27 cellular contexts compared by ENCODE assay signal in the genomic region with DNA sequence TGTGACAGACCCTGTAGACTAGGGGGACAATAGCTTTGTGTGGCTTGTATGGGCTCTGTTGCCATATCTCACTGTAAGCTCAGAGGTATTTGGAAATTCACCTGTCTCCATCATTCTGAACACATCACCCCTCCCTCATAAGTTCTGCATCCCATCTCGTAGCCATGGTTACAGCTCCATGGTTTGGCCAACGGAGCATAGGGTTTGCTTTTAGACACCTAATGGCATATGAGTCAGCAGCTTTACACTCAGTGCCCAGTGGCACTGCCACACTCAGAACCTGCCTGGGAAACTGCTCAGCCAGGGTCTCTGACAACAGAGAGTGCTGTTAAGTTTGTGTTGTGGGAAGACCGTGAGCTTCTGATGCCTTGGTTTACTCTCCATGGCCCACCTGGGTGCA.
"Had no signal": no experiment of that assay in that cellular context is flagged by ENCODE, and none has a peak within 500 bp of the region (broad histone marks: within the 10 kb centered on the region; RNA-seq: fewer than 3 reads in every experiment).

No MANE protein-coding gene starts in this region.

- H3K27me3 ChIP-seq: dorsolateral prefrontal cortex, gastrocnemius medialis, heart left ventricle, neutrophil, pancreas, right lobe of liver, suprapubic skin, transverse colon, vagina had no signal

- H3K4me1 ChIP-seq: lower lobe of right lung, pancreas, right lobe of liver, transverse colon, vagina had no signal

- H3K9me3 ChIP-seq: gastrocnemius medialis, heart left ventricle, lower lobe of right lung, neutrophil, pancreas, right lobe of liver, suprapubic skin, transverse colon, vagina had no signal

- ATAC-seq: esophagus mucosa; gastrocnemius medialis; left ventricle myocardium superior; lower lobe of right lung; naive thymus-derived CD8-positive, alpha-beta T cell; stimulated activated naive CD8-positive, alpha-beta T cell treated with anti-CD3 and anti-CD28 coated beads, Interleukin-15, amount 100 ng/mL, for 72 hours had no signal

- H3K27ac ChIP-seq: epithelial cell of prostate, heart left ventricle, lower lobe of right lung, neutrophil, pancreas, right lobe of liver, suprapubic skin, transverse colon, vagina had no signal

- DNase-seq: dorsolateral prefrontal cortex; effector CD4-positive, alpha-beta T cell; foreskin fibroblast; gastrocnemius medialis; heart left ventricle; hippocampal formation; islet precursor cell; kidney glomerular epithelial cell; left ventricle myocardium superior; lower lobe of right lung; naive thymus-derived CD8-positive, alpha-beta T cell; pancreas; right lobe of liver; small intestine; stimulated activated CD4-positive, alpha-beta T cell treated with anti-CD3 and anti-CD28 coated beads, Interleukin-12 subunit alpha, Interleukin-12 subunit beta, amount 100 ng/mL, for 4 hours; stimulated activated CD4-positive, alpha-beta T cell treated with anti-CD3 and anti-CD28 coated beads, Interleukin-1b, Interleukin-23, amount 100 ng/mL, for 48 hours; stimulated activated CD4-positive, alpha-beta T cell treated with anti-CD3 and anti-CD28 coated beads, Interleukin-4, amount 100 ng/mL, for 1 hour; stimulated activated CD8-positive, alpha-beta memory T cell treated with anti-CD3 and anti-CD28 coated beads, Interleukin-4, amount 100 ng/mL, for 48 hours; stimulated activated naive CD4-positive, alpha-beta T cell; stimulated activated naive CD8-positive, alpha-beta T cell treated with anti-CD3 and anti-CD28 coated beads, Interleukin-15, amount 100 ng/mL, for 72 hours; transverse colon had no signal

- H3K9me3 Mint-ChIP-seq: naive thymus-derived CD8-positive, alpha-beta T cell; stimulated activated naive CD8-positive, alpha-beta T cell treated with anti-CD3 and anti-CD28 coated beads, Interleukin-15, amount 100 ng/mL, for 72 hours had no signal

- H3K27ac Mint-ChIP-seq: stimulated activated naive CD8-positive, alpha-beta T cell treated with anti-CD3 and anti-CD28 coated beads, Interleukin-15, amount 100 ng/mL, for 72 hours had no signal

- H3K4me3 ChIP-seq: dorsolateral prefrontal cortex, gastrocnemius medialis, heart left ventricle, lower lobe of right lung, pancreas, right lobe of liver, suprapubic skin, transverse colon, vagina had no signal

- H3K27me3 Mint-ChIP-seq: naive thymus-derived CD8-positive, alpha-beta T cell; stimulated activated naive CD8-positive, alpha-beta T cell treated with anti-CD3 and anti-CD28 coated beads, Interleukin-15, amount 100 ng/mL, for 72 hours had no signal

- H3K4me3 Mint-ChIP-seq: naive thymus-derived CD8-positive, alpha-beta T cell; stimulated activated naive CD8-positive, alpha-beta T cell treated with anti-CD3 and anti-CD28 coated beads, Interleukin-15, amount 100 ng/mL, for 72 hours had no signal

- FAIRE-seq: colon, pancreas, small intestine had no signal
